1 cellular context compared by ENCODE assay signal in the genomic region with DNA sequence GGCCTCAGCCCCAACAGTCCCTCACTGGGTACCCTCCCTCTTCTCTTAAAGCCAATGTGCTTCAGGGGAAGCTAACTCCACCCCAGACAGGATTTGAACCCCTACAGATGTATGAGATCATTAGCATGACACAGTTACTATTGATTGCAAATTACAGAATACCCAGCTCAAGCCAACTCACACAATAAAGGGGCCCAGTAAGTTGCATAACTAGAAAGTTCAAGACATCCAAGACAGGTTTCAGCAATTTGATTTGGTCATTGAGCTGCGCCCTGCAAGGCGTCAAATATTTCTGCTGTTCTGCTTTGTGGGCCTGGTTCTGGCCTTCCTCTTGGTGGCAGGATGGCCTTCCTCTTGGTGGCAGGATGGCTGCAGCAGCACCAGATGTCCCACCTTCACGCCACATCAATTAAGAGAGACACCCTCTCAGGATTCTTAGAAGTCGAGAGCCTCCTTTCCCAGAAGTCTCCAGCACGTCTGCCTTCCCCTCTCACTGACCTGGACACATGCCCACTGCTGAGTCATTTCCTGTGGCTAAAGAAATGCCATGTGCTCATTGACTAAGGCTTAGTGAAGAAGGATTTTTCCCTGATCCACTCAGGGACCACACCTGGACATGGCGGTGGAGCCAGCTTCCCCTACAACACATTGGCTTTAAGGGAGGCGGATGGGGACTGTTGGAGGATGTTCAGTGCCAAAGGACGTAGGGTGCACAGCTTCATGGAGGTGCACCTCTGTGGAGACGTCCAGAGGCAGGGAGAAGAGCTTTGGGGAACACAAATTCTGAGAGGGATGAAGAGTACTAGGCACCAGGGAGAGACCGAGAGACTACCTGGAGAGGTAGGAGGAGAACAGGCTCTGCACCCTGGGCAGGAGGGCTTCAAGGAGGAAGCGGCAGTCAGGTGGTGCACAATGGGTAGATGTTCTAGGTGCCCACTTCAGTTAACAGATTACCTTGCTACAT.
TF ChIP-seq lines count a peak whose summit lies in the region.

No MANE protein-coding gene starts in this region.

TF ChIP-seq in HCT116, 20 proteins besides CTCF, POLR2A, EP300 and RAD21 (continued from another document):
- peak; percentile 91 for TF ChIP-seq FOSL1 (IDR thresholded peaks at IDR 0.05; ENCODE audit: low read depth)
- TF ChIP-seq SRF (IDR thresholded peaks at IDR 0.05; ENCODE audit: low read depth), result peak; percentile 41; the same call in 1 of the 2 replicates
- peak; percentile 41 for TF ChIP-seq YY1 (IDR thresholded peaks at IDR 0.05; ENCODE audit: extremely low read depth, insufficient replicate concordance, low read depth, low read length)
- TF ChIP-seq CEBPB (IDR thresholded peaks at IDR 0.05; ENCODE audit: low read depth), result no peak; the same call in 1 of the 2 replicates
TF ChIP-seq in HCT116: peak in this region for 8.
